15 cellular contexts compared by ENCODE assay signal in genomic region chr4:124067031-124067430, GRCh38.
DNase-seq lines count a peak whose midpoint lies in the region; ATAC-seq and TF ChIP-seq lines count a peak whose summit lies in the region.
"Had no signal": no experiment of that assay in that cellular context is flagged by ENCODE, and none has a peak within 500 bp of the region (broad histone marks: within the 10 kb centered on the region; RNA-seq: fewer than 3 reads in every experiment).

No MANE protein-coding gene starts in this region.

- peaks cover 14% of the 10 kb centered on the region for H3K36me3 Mint-ChIP-seq in chondrocyte (ENCODE audit: low read depth)

- TF ChIP-seq CTCF in chondrocyte (IDR thresholded peaks at IDR 0.05): no peak

- no peaks in the 10 kb centered on the region for H3K27me3 Mint-ChIP-seq in chondrocyte (ENCODE audit: low read depth)
- H3K27me3 Mint-ChIP-seq: CD4-positive, alpha-beta T cell had no signal

- H3K9me3 Mint-ChIP-seq in chondrocyte (ENCODE audit: low read depth): peaks cover 28% of the 10 kb centered on the region

- H3K36me3 ChIP-seq in H7 (replicated peaks; ENCODE audit: control insufficient read depth, insufficient read depth, low read length): no peaks in the 10 kb centered on the region

- peaks cover 7% of the 10 kb centered on the region for H3K4me1 Mint-ChIP-seq in chondrocyte (ENCODE audit: low read depth)

- no peak overlapping the region for H3K4me3 ChIP-seq in H7 (ENCODE audit: insufficient read depth, low read depth, low read length)
- H3K4me3 ChIP-seq: GM12878, GM23248, K562 had no signal

- H3K27me3 ChIP-seq in H7 (ENCODE audit: control insufficient read depth, insufficient read depth, low read length): no peaks in the 10 kb centered on the region

- H3K4me3 Mint-ChIP-seq in chondrocyte (ENCODE audit: unreplicated experiment): no peak overlapping the region
- H3K4me3 Mint-ChIP-seq: CD4-positive, alpha-beta T cell had no signal

- ATAC-seq in HG03571 (IDR thresholded peaks at IDR 0.05; ENCODE audit: unreplicated experiment) (no peak), GM19023 (IDR thresholded peaks at IDR 0.05; ENCODE audit: unreplicated experiment) (no peak)
- ATAC-seq: K562 had no signal

- DNase-seq in ELR (ENCODE audit: low read depth): peak; percentile 13
- DNase-seq in LHCN-M2 (ENCODE audit: low read depth): peak; percentile 53
- no peak for DNase-seq in chondrocyte (ENCODE audit: low spot score)
- peak; percentile 38 for DNase-seq in kidney tubule cell (ENCODE audit: low spot score)
- no peak for DNase-seq in H7
- DNase-seq: ACHN; C1 segment of cervical spinal cord; Calu3; CD4-positive, alpha-beta T cell; DMS 273 treated with DMSO at 0.1 percent for 48 hours; GM23248 had no signal

- peak overlapping the region; percentile 24 for H3K27ac Mint-ChIP-seq in chondrocyte (ENCODE audit: unreplicated experiment)
- H3K27ac Mint-ChIP-seq: CD4-positive, alpha-beta T cell had no signal

Comparison
In these comparisons a context has a peak if more than half of its experiments do, and no peak if none do; other contexts are left out.
1. DNase-seq: peak in ELR (single experiment), LHCN-M2 (single experiment) and kidney tubule cell (single experiment); none in chondrocyte (single experiment) and H7 (single experiment).